1 cellular context compared by ENCODE assay signal in genomic region chr15:73564255-73564654, GRCh38.
A peak's percentile ranks its signal among the peaks of the same experiment; 100 is the strongest.
TF ChIP-seq lines count a peak whose summit lies in the region.

No MANE protein-coding gene starts in this region.

TF ChIP-seq in K562, 482 proteins besides CTCF, POLR2A, EP300 and RAD21 (continued from another document and continues in another):
- TF ChIP-seq ZBTB5 (IDR thresholded peaks at IDR 0.05) (no peak), PRMT5 (CRISPR knock-in tag; IDR thresholded peaks at IDR 0.05) (no peak), SMAD1 (IDR thresholded peaks at IDR 0.05; ENCODE audit: low read depth, low read length, partially characterized antibody) (no peak), L3MBTL2 (IDR thresholded peaks at IDR 0.05) (peak; percentile 82), PTTG1 (tag; IDR thresholded peaks at IDR 0.05; ENCODE audit: low read depth) (no peak), ZNF354B (CRISPR knock-in tag; IDR thresholded peaks at IDR 0.05) (no peak), ZBTB11 (CRISPR knock-in tag; IDR thresholded peaks at IDR 0.05) (no peak), KAT7 (CRISPR knock-in tag; IDR thresholded peaks at IDR 0.05; ENCODE audit: borderline replicate concordance) (no peak), ZFP1 (CRISPR knock-in tag; IDR thresholded peaks at IDR 0.05) (no peak), ZKSCAN1 (IDR thresholded peaks at IDR 0.05; ENCODE audit: low read depth, low read length) (no peak), USF1 (CRISPR knock-in tag; IDR thresholded peaks at IDR 0.05) (no peak), E2F6 (IDR thresholded peaks at IDR 0.05; ENCODE audit: borderline replicate concordance in 1 of 2, extremely low read depth in 1 of 2, insufficient read depth in 1 of 2, insufficient read length in 1 of 2, low read depth in 1 of 2, low read length in 1 of 2, poor library complexity in 1 of 2, severe bottlenecking in 1 of 2) (peak in 1 of 2 experiments; percentile 67), ZC3H8 (IDR thresholded peaks at IDR 0.05) (no peak), NFIC (IDR thresholded peaks at IDR 0.05) (no peak), FOS (IDR thresholded peaks at IDR 0.05; ENCODE audit: extremely low read depth, insufficient read length) (peak; percentile 8), BRD9 (IDR thresholded peaks at IDR 0.05; ENCODE audit: low read depth, partially characterized antibody) (no peak), DMBX1 (CRISPR knock-in tag; IDR thresholded peaks at IDR 0.05; ENCODE audit: borderline replicate concordance) (no peak), TEAD2 (tag; IDR thresholded peaks at IDR 0.05) (no peak), TFAM (CRISPR knock-in tag; conservative IDR thresholded peaks at IDR 0.05) (no peak), FOXA1 (IDR thresholded peaks at IDR 0.05; ENCODE audit: borderline replicate concordance) (no peak), MYC (IDR thresholded peaks at IDR 0.05; ENCODE audit: low read depth, low read length) (peak; percentile 13; the same call in 1 of the 2 replicates), MYC (CRISPR knock-in tag; IDR thresholded peaks at IDR 0.05; ENCODE audit: borderline replicate concordance, low read depth) (no peak), CHD2 (IDR thresholded peaks at IDR 0.05; ENCODE audit: low read depth, low read length) (no peak), HMG20B (CRISPR knock-in tag; IDR thresholded peaks at IDR 0.05) (no peak), SMAD3 (CRISPR knock-in tag; conservative IDR thresholded peaks at IDR 0.05) (no peak), NFYB (IDR thresholded peaks at IDR 0.05; ENCODE audit: extremely low read depth, insufficient read length) (no peak), ZNF696 (CRISPR knock-in tag; conservative IDR thresholded peaks at IDR 0.05) (no peak), ZNF408 (CRISPR knock-in tag; IDR thresholded peaks at IDR 0.05; ENCODE audit: low read depth) (no peak), PYGO2 (tag; IDR thresholded peaks at IDR 0.05) (no peak), CXXC5 (CRISPR knock-in tag; IDR thresholded peaks at IDR 0.05) (peak; percentile 32; the same call in 1 of the 2 replicates), HMBOX1 (IDR thresholded peaks at IDR 0.05) (peak; percentile 21; the same call in 1 of the 2 replicates), ETV5 (CRISPR knock-in tag; IDR thresholded peaks at IDR 0.05; ENCODE audit: low read depth) (peak; percentile 42; the same call in 1 of the 2 replicates), ZBTB49 (CRISPR knock-in tag; IDR thresholded peaks at IDR 0.05; ENCODE audit: borderline replicate concordance) (no peak), NCOR1 (IDR thresholded peaks at IDR 0.05) (0 out of 2 replicates have a peak, but pooled peaks have one; percentile 18), ATF7 (IDR thresholded peaks at IDR 0.05) (0 out of 2 replicates have a peak, but pooled peaks have one; percentile 14), ZNF764 (CRISPR knock-in tag; IDR thresholded peaks at IDR 0.05; ENCODE audit: low read depth) (no peak), ZNF347 (CRISPR knock-in tag; IDR thresholded peaks at IDR 0.05; ENCODE audit: low read depth) (no peak), ZNF224 (CRISPR knock-in tag; IDR thresholded peaks at IDR 0.05) (no peak)
- TF ChIP-seq, protein P1, sequence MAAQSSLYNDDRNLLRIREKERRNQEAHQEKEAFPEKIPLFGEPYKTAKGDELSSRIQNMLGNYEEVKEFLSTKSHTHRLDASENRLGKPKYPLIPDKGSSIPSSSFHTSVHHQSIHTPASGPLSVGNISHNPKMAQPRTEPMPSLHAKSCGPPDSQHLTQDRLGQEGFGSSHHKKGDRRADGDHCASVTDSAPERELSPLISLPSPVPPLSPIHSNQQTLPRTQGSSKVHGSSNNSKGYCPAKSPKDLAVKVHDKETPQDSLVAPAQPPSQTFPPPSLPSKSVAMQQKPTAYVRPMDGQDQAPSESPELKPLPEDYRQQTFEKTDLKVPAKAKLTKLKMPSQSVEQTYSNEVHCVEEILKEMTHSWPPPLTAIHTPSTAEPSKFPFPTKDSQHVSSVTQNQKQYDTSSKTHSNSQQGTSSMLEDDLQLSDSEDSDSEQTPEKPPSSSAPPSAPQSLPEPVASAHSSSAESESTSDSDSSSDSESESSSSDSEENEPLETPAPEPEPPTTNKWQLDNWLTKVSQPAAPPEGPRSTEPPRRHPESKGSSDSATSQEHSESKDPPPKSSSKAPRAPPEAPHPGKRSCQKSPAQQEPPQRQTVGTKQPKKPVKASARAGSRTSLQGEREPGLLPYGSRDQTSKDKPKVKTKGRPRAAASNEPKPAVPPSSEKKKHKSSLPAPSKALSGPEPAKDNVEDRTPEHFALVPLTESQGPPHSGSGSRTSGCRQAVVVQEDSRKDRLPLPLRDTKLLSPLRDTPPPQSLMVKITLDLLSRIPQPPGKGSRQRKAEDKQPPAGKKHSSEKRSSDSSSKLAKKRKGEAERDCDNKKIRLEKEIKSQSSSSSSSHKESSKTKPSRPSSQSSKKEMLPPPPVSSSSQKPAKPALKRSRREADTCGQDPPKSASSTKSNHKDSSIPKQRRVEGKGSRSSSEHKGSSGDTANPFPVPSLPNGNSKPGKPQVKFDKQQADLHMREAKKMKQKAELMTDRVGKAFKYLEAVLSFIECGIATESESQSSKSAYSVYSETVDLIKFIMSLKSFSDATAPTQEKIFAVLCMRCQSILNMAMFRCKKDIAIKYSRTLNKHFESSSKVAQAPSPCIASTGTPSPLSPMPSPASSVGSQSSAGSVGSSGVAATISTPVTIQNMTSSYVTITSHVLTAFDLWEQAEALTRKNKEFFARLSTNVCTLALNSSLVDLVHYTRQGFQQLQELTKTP (IDR thresholded peaks at IDR 0.05; ENCODE audit: low read depth in 1 of 2, partially characterized antibody in 2 of 2): no peak
- TF ChIP-seq, protein P2, sequence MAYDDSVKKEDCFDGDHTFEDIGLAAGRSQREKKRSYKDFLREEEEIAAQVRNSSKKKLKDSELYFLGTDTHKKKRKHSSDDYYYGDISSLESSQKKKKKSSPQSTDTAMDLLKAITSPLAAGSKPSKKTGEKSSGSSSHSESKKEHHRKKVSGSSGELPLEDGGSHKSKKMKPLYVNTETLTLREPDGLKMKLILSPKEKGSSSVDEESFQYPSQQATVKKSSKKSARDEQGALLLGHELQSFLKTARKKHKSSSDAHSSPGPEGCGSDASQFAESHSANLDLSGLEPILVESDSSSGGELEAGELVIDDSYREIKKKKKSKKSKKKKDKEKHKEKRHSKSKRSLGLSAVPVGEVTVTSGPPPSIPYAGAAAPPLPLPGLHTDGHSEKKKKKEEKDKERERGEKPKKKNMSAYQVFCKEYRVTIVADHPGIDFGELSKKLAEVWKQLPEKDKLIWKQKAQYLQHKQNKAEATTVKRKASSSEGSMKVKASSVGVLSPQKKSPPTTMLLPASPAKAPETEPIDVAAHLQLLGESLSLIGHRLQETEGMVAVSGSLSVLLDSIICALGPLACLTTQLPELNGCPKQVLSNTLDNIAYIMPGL (CRISPR knock-in tag; IDR thresholded peaks at IDR 0.05): no peak
- TF ChIP-seq, protein P3, sequence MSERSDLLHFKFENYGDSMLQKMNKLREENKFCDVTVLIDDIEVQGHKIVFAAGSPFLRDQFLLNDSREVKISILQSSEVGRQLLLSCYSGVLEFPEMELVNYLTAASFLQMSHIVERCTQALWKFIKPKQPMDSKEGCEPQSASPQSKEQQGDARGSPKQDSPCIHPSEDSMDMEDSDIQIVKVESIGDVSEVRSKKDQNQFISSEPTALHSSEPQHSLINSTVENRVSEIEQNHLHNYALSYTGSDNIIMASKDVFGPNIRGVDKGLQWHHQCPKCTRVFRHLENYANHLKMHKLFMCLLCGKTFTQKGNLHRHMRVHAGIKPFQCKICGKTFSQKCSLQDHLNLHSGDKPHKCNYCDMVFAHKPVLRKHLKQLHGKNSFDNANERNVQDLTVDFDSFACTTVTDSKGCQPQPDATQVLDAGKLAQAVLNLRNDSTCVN (CRISPR knock-in tag; IDR thresholded peaks at IDR 0.05): no peak
- TF ChIP-seq, protein P4, sequence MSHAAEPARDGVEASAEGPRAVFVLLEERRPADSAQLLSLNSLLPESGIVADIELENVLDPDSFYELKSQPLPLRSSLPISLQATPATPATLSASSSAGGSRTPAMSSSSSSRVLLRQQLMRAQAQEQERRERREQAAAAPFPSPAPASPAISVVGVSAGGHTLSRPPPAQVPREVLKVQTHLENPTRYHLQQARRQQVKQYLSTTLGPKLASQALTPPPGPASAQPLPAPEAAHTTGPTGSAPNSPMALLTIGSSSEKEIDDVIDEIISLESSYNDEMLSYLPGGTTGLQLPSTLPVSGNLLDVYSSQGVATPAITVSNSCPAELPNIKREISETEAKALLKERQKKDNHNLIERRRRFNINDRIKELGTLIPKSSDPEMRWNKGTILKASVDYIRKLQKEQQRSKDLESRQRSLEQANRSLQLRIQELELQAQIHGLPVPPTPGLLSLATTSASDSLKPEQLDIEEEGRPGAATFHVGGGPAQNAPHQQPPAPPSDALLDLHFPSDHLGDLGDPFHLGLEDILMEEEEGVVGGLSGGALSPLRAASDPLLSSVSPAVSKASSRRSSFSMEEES (CRISPR knock-in tag; IDR thresholded peaks at IDR 0.05): no peak
- TF ChIP-seq, protein P5, sequence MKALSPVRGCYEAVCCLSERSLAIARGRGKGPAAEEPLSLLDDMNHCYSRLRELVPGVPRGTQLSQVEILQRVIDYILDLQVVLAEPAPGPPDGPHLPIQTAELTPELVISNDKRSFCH (CRISPR knock-in tag; IDR thresholded peaks at IDR 0.05): no peak
- TF ChIP-seq, protein P5 (tag; IDR thresholded peaks at IDR 0.05): no peak
